Comparison of ENCODE assay signal across 2 cellular contexts in genomic region chr21:16741228-16741665, GRCh38.
TF ChIP-seq lines count a peak whose summit lies in the region.

No MANE protein-coding gene starts in this region.

TF ChIP-seq in SK-N-SH, 30 proteins besides CTCF, POLR2A, EP300 and RAD21 (continued from another document):
- TF ChIP-seq USF1 (IDR thresholded peaks at IDR 0.05; ENCODE audit: borderline replicate concordance, low read depth) (no peak), NFIC (IDR thresholded peaks at IDR 0.05; ENCODE audit: borderline replicate concordance) (no peak), NRF1 (IDR thresholded peaks at IDR 0.05; ENCODE audit: low read depth, low read length) (no peak), TEAD4 (IDR thresholded peaks at IDR 0.05; ENCODE audit: borderline replicate concordance, insufficient read depth) (no peak), TCF12 (IDR thresholded peaks at IDR 0.05) (no peak), MEF2A (IDR thresholded peaks at IDR 0.05; ENCODE audit: borderline replicate concordance, low read depth) (no peak)
- TF ChIP-seq, protein P1, sequence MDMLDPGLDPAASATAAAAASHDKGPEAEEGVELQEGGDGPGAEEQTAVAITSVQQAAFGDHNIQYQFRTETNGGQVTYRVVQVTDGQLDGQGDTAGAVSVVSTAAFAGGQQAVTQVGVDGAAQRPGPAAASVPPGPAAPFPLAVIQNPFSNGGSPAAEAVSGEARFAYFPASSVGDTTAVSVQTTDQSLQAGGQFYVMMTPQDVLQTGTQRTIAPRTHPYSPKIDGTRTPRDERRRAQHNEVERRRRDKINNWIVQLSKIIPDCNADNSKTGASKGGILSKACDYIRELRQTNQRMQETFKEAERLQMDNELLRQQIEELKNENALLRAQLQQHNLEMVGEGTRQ (IDR thresholded peaks at IDR 0.05; ENCODE audit: borderline replicate concordance, low read depth, low read length), result no peak

TF ChIP-seq in SK-N-SH treated with all-trans-retinoic acid at 6 μM for 48 hours, 23 proteins besides CTCF, POLR2A, EP300 and RAD21 (continued from another document):
- TF ChIP-seq, protein P2, sequence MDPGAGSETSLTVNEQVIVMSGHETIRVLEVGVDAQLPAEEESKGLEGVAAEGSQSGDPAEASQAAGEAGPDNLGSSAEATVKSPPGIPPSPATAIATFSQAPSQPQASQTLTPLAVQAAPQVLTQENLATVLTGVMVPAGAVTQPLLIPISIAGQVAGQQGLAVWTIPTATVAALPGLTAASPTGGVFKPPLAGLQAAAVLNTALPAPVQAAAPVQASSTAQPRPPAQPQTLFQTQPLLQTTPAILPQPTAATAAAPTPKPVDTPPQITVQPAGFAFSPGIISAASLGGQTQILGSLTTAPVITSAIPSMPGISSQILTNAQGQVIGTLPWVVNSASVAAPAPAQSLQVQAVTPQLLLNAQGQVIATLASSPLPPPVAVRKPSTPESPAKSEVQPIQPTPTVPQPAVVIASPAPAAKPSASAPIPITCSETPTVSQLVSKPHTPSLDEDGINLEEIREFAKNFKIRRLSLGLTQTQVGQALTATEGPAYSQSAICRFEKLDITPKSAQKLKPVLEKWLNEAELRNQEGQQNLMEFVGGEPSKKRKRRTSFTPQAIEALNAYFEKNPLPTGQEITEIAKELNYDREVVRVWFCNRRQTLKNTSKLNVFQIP (CRISPR knock-in tag; IDR thresholded peaks at IDR 0.05; ENCODE audit: borderline replicate concordance, low read depth), result no peak
- TF ChIP-seq GLIS3 (CRISPR knock-in tag; IDR thresholded peaks at IDR 0.05), result no peak
- no peak for TF ChIP-seq ISL1 (CRISPR knock-in tag; IDR thresholded peaks at IDR 0.05)
- TF ChIP-seq ZNF8 (CRISPR knock-in tag; IDR thresholded peaks at IDR 0.05), result no peak
- TF ChIP-seq PPARA (CRISPR knock-in tag; IDR thresholded peaks at IDR 0.05; ENCODE audit: borderline replicate concordance), result no peak
